Comparison of ENCODE assay signal across 24 cellular contexts in genomic region chr2:66845307-66845706, GRCh38.
A peak's percentile ranks its signal among the peaks of the same experiment; 100 is the strongest.
DNase-seq lines count a peak whose midpoint lies in the region; ATAC-seq and TF ChIP-seq lines count a peak whose summit lies in the region.
"Had no signal": no experiment of that assay in that cellular context is flagged by ENCODE, and none has a peak within 500 bp of the region (broad histone marks: within the 10 kb centered on the region; RNA-seq: fewer than 3 reads in every experiment).

No MANE protein-coding gene starts in this region.

- peak; percentile 51 for DNase-seq in AG10803 (ENCODE audit: low read depth)
- DNase-seq in Karpas-422 = peak; percentile 92
- peak; percentile 60 for DNase-seq in fibroblast of mammary gland (ENCODE audit: low read depth)
- DNase-seq in retina = peak; percentile 54
- DNase-seq in Ammon's horn (ENCODE audit: low spot score) = no peak
- DNase-seq in COLO668 (lab: John Stamatoyannopoulos, UW; ENCODE audit: unreplicated experiment) = no peak
- DNase-seq in esophagus muscularis mucosa (ENCODE audit: extremely low spot score) = no peak
- DNase-seq: activated CD4-positive, alpha-beta T cell treated with anti-CD3 and anti-CD28 coated beads for 4 hours; activated gamma-delta T cell; activated naive CD8-positive, alpha-beta T cell treated with anti-CD3 and anti-CD28 coated beads, Interleukin-2, amount 10 ng/mL, durations not matched to agents 7 days and 5 days; activated T-cell treated with anti-CD3 and anti-CD28 coated beads for 4 hours; C1 segment of cervical spinal cord; DND-41; lower lobe of right lung; mucosa of descending colon; NCI-H1694 treated with DMSO at 0.1 percent for 48 hours; stimulated activated CD4-positive, alpha-beta T cell treated with anti-CD3 and anti-CD28 coated beads, Interleukin-2, amount 100 ng/mL, for 24 hours; T-helper 2 cell; transverse colon had no signal

- peaks cover 28% of the 10 kb centered on the region for H3K4me1 ChIP-seq in Karpas-422 (ENCODE audit: low read length)
- peaks cover 0 to 19% (median 11%) of the 10 kb centered on the region in 4 donors for H3K4me1 ChIP-seq in esophagus muscularis mucosa
- H3K4me1 ChIP-seq: lower lobe of right lung had no signal

- H3K4me3 ChIP-seq in AG10803 (ENCODE audit: low read length) = no peak overlapping the region
- H3K4me3 ChIP-seq in Karpas-422 (ENCODE audit: low read length) = peak overlapping the region; percentile 2; the same call in 1 of the 2 replicates
- no peak overlapping the region for H3K4me3 ChIP-seq in fibroblast of mammary gland (ENCODE audit: control insufficient read depth, low read depth, low read length)
- H3K4me3 ChIP-seq in esophagus muscularis mucosa = no peak overlapping the region
- H3K4me3 ChIP-seq: lower lobe of right lung, mucosa of descending colon, SK-N-MC, transverse colon had no signal

- H3K27ac ChIP-seq in Karpas-422 (ENCODE audit: low read length) = peak overlapping the region; percentile 45
- no peak overlapping the region for H3K27ac ChIP-seq in esophagus muscularis mucosa (replicated peaks in 1 of 4)
- H3K27ac ChIP-seq: KMS-11, lower lobe of right lung, SK-N-MC, transverse colon had no signal

- no peaks in the 10 kb centered on the region for H4K20me1 ChIP-seq in Karpas-422 (ENCODE audit: insufficient read depth, low read depth, low read length)

- no peak overlapping the region for H2AFZ ChIP-seq in Karpas-422 (ENCODE audit: low read length)

- H3K79me2 ChIP-seq in Karpas-422 (ENCODE audit: low read length) = no peaks in the 10 kb centered on the region

- intact Hi-C loops in esophagus muscularis mucosa (cut with DNase I) = no loop called here

- no peak for ATAC-seq in HG02970 (IDR thresholded peaks at IDR 0.05; ENCODE audit: low FRiP score, unreplicated experiment)
- ATAC-seq: HCT116; lower lobe of right lung; mucosa of descending colon; natural killer cell treated with Interleukin-12 subunit alpha and Interleukin-12 subunit beta and Interleukin-15 and Interleukin-18, amount 100 ng/mL, for 72 hours had no signal

- peak overlapping the region; percentile 33 for H3K4me2 ChIP-seq in Karpas-422 (ENCODE audit: low read depth, low read length, poor library complexity, severe bottlenecking)
- H3K4me2 ChIP-seq: KMS-11 had no signal

- no peak for TF ChIP-seq POLR2A in esophagus muscularis mucosa (IDR thresholded peaks at IDR 0.05; ENCODE audit: low read depth)

- no peaks in the 10 kb centered on the region for H3K9me2 ChIP-seq in Karpas-422 (replicated peaks; ENCODE audit: insufficient read depth, low read length)

- H3K9ac ChIP-seq in Karpas-422 (ENCODE audit: low read length) = peak overlapping the region; percentile 1; the same call in 1 of the 2 replicates
- H3K9ac ChIP-seq: KMS-11 had no signal

- H3K9me3 ChIP-seq in Karpas-422 (ENCODE audit: low read length) = no peaks in the 10 kb centered on the region
- H3K9me3 ChIP-seq in esophagus muscularis mucosa = no peaks in the 10 kb centered on the region
- H3K9me3 ChIP-seq: lower lobe of right lung, mucosa of descending colon, transverse colon had no signal

- TF ChIP-seq CTCF in AG10803 (conservative IDR thresholded peaks at IDR 0.05; ENCODE audit: low read length) (no peak), fibroblast of mammary gland (conservative IDR thresholded peaks at IDR 0.05; ENCODE audit: control insufficient read depth, insufficient read depth, low read depth, low read length) (no peak), esophagus muscularis mucosa (IDR thresholded peaks at IDR 0.05) (no peak)

- no peak for TF ChIP-seq EP300 in esophagus muscularis mucosa (IDR thresholded peaks at IDR 0.05)

- H3K27me3 ChIP-seq in Karpas-422 (ENCODE audit: low read length) = no peaks in the 10 kb centered on the region
- no peaks in the 10 kb centered on the region for H3K27me3 ChIP-seq in esophagus muscularis mucosa
- H3K27me3 ChIP-seq: transverse colon had no signal

- 82% methylated on average over 2 of the region's 2 CpGs for WGBS in esophagus muscularis mucosa

- no peaks in the 10 kb centered on the region for H3K36me3 ChIP-seq in Karpas-422 (ENCODE audit: insufficient read depth, low read length)
- no peaks in the 10 kb centered on the region for H3K36me3 ChIP-seq in esophagus muscularis mucosa
- H3K36me3 ChIP-seq: lower lobe of right lung, transverse colon had no signal

Comparison
In these comparisons a context has a peak if more than half of its experiments do, and no peak if none do; other contexts are left out.
1. DNase-seq: peak in AG10803 (single experiment), Karpas-422 (single experiment), fibroblast of mammary gland (single experiment) and retina (single experiment); none in Ammon's horn (single experiment), COLO668 (single experiment) and esophagus muscularis mucosa (single experiment).